8 cellular contexts compared by ENCODE assay signal in the genomic region with DNA sequence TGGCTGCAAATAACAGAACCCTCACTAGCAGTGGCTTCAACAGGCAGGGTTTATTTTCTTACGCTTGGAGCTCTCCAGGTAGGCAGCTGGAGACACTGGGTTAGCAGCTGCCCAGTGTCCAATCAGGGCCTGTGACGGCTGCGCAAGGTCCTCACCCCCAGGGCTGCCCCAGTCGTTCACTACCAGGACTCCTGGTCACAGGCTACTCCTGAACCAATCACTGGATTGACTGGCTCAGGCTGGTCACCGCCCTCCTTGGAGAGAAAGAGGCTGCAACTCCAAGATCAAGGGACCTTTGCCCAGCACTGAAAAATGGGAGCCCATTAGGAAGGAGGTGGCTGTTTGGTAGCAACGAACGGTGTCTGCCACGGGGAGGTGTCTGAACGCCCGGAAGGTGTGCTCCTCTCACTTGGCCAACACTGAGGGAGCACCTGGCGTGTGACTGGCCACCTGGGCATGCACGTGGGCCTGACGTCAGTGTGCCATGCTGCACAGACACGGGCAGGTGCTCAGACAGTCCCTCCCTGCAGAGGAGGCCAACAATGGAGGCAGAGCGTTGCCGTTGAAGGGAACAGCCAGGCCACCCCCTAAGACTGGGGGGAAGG. TPM values are rescaled to one million over a fixed set of nuclear protein-coding genes. Genes with fewer than 3 reads are reported as not detected.
DNase-seq lines count a peak whose midpoint lies in the region; ATAC-seq and TF ChIP-seq lines count a peak whose summit lies in the region.

No MANE protein-coding gene starts in this region.

- H3K79me2 ChIP-seq in OCI-LY1 (ENCODE audit: insufficient read depth, low read length) = no peaks in the 10 kb centered on the region

- 42 to 46% methylated on average over 16 of the region's 16 CpGs for WGBS in esophagus, 2 donors
- 63 to 67% methylated on average over 15 to 16 of the region's 16 CpGs for WGBS in upper lobe of left lung, 2 donors

- no peaks in the 10 kb centered on the region for H3K9me2 ChIP-seq in OCI-LY1 (ENCODE audit: low read depth, low read length)

- peak overlapping the region; percentile 81 for H3K4me2 ChIP-seq in OCI-LY1 (ENCODE audit: low read length)

- no peak overlapping the region for H2AFZ ChIP-seq in OCI-LY1 (ENCODE audit: low read length)

- intact Hi-C loops in cardiac septum (cut with DNase I) = no loop called here
- intact Hi-C loops in left cardiac atrium (cut with DNase I) = loop anchor here in 1 of 2 donors (5.0 kb wide), 1 partner anchor 41 kb away; the partner anchor contains the start of gene CHKB

- no peak for ATAC-seq in left cardiac atrium
- ATAC-seq in upper lobe of left lung (ENCODE audit: low FRiP score in 2 of 2) = no peak
- ATAC-seq in GM18873 (IDR thresholded peaks at IDR 0.05; ENCODE audit: low FRiP score, unreplicated experiment) = no peak
- no peak for ATAC-seq in HG03135 (IDR thresholded peaks at IDR 0.05; ENCODE audit: unreplicated experiment)

- TF ChIP-seq CTCF in OCI-LY1 (IDR thresholded peaks at IDR 0.05; ENCODE audit: low read length) (no peak), upper lobe of left lung (IDR thresholded peaks at IDR 0.05) (no peak)

- H3K4me3 ChIP-seq in OCI-LY1 (ENCODE audit: low read depth, low read length, poor library complexity, severe bottlenecking) = peak overlapping the region; percentile 58
- no peak overlapping the region for H3K4me3 ChIP-seq in esophagus (ENCODE audit: low read depth in 1 of 2, low read length in 2 of 2)
- no peak overlapping the region for H3K4me3 ChIP-seq in upper lobe of left lung

- H3K9me3 ChIP-seq in OCI-LY1 (ENCODE audit: low read length) (no peaks in the 10 kb centered on the region), esophagus (ENCODE audit: control insufficient read depth in 2 of 2, insufficient read depth in 1 of 2, low read depth in 1 of 2, low read length in 1 of 2) (no peaks in the 10 kb centered on the region), upper lobe of left lung (no peaks in the 10 kb centered on the region)

- no peaks in the 10 kb centered on the region for H3K27me3 ChIP-seq in OCI-LY1 (ENCODE audit: insufficient read depth, low read length)
- no peaks in the 10 kb centered on the region for H3K27me3 ChIP-seq in esophagus (ENCODE audit: control insufficient read depth in 1 of 2, insufficient read depth in 2 of 2, low read length in 2 of 2)
- no peaks in the 10 kb centered on the region for H3K27me3 ChIP-seq in upper lobe of left lung

- peaks cover 52% of the 10 kb centered on the region for H3K4me1 ChIP-seq in OCI-LY1 (ENCODE audit: insufficient read depth, low read length, severe bottlenecking)
- peaks cover 0 to 23% of the 10 kb centered on the region in 2 donors for H3K4me1 ChIP-seq in esophagus (ENCODE audit: control insufficient read depth in 2 of 2, insufficient read depth in 2 of 2, low read length in 1 of 2)
- peaks cover 35 to 48% (median 41%) of the 10 kb centered on the region in 4 donors for H3K4me1 ChIP-seq in upper lobe of left lung

- H3K27ac ChIP-seq in OCI-LY1 (ENCODE audit: low read depth, low read length, poor library complexity, severe bottlenecking) = peak overlapping the region; percentile 92
- H3K27ac ChIP-seq in esophagus (ENCODE audit: low read depth in 2 of 2, low read length in 1 of 2) = peak overlapping the region; percentile 91 to 96
- H3K27ac ChIP-seq in upper lobe of left lung = peak overlapping the region in 3 of 4 donors; percentile 53 to 79 (median 60)

- no peak for TF ChIP-seq POLR2A in upper lobe of left lung (IDR thresholded peaks at IDR 0.05)

- DNase-seq in cardiac septum (ENCODE audit: low spot score) (peak; percentile 41), left cardiac atrium (no peak), upper lobe of left lung (peak; percentile 49 to 54)
- DNase-seq in central memory CD4-positive, alpha-beta T cell = no peak

- TF ChIP-seq EP300 in upper lobe of left lung (IDR thresholded peaks at IDR 0.05) = no peak

- peaks cover 9% of the 10 kb centered on the region; the same call in 1 of the 2 replicates for H3F3A ChIP-seq in OCI-LY1 (ENCODE audit: insufficient read depth, low read length)

- no peaks in the 10 kb centered on the region for H3K36me3 ChIP-seq in OCI-LY1 (ENCODE audit: insufficient read depth, low read length)
- H3K36me3 ChIP-seq in esophagus (ENCODE audit: control insufficient read depth in 2 of 2, insufficient read depth in 2 of 2, low read length in 1 of 2) = peaks cover 0 to 14% of the 10 kb centered on the region in 2 donors
- H3K36me3 ChIP-seq in upper lobe of left lung = peaks cover 0 to 23% (median 6%) of the 10 kb centered on the region in 4 donors

- peak overlapping the region; percentile 66; the same call in 1 of the 2 replicates for H3K9ac ChIP-seq in OCI-LY1 (ENCODE audit: low read length)

- H4K20me1 ChIP-seq in OCI-LY1 (ENCODE audit: insufficient read depth, low read length) = no peaks in the 10 kb centered on the region

RNA-seq across cellular contexts. Expression of gene ARSA, which starts 5.1 kb away (rescaled TPM):
- 33.7 TPM for total RNA-seq in cardiac septum
- total RNA-seq in left cardiac atrium = 10 to 100 TPM; 27.0 to 32.5 TPM
- polyA plus RNA-seq in esophagus = 10 to 100 TPM; 25.8 to 52.1 TPM
- 10 to 100 TPM; 29.8 to 99.0 (median 59.2) TPM for total RNA-seq in upper lobe of left lung

RNA-seq across cellular contexts. Expression of gene MAPK8IP2, which starts 22.2 kb away (rescaled TPM):
- total RNA-seq in cardiac septum (0.48 TPM), left cardiac atrium (1 to 10 TPM in 1 of 2 donors, under 1 TPM in 1; 0.42 to 1.1 TPM), upper lobe of left lung (1 to 10 TPM; 1.0 to 5.5 (median 3.4) TPM)
- polyA plus RNA-seq in esophagus = under 1 TPM; 0.55 to 0.61 TPM

RNA-seq across cellular contexts. Expression of gene CHKB, which starts 40.2 kb away (rescaled TPM):
- total RNA-seq in cardiac septum (49.4 TPM), left cardiac atrium (10 to 100 TPM; 31.6 to 35.3 TPM), upper lobe of left lung (100 to 1,000 TPM in 2 of 6 donors, 10 to 100 TPM in 4; 42.7 to 294 (median 87.8) TPM)
- 100 to 1,000 TPM in 1 of 2 donors, 10 to 100 TPM in 1; 50.1 to 110 TPM for polyA plus RNA-seq in esophagus

RNA-seq across cellular contexts. Expression of gene CPT1B, which starts 44.6 kb away (rescaled TPM):
- 253 TPM for total RNA-seq in cardiac septum
- total RNA-seq in left cardiac atrium = 100 to 1,000 TPM; 201 to 269 TPM
- polyA plus RNA-seq in esophagus = 10 to 100 TPM in 1 of 2 donors, 1 to 10 TPM in 1; 9.4 to 55.5 TPM
- 10 to 100 TPM in 5 of 6 donors, 1 to 10 TPM in 1; 7.3 to 54.5 (median 19.4) TPM for total RNA-seq in upper lobe of left lung

RNA-seq across cellular contexts. Expression of gene SHANK3, which starts 49.8 kb away (rescaled TPM):
- total RNA-seq in cardiac septum (25.9 TPM), left cardiac atrium (10 to 100 TPM; 19.5 to 34.1 TPM), upper lobe of left lung (100 to 1,000 TPM in 1 of 6 donors, 10 to 100 TPM in 5; 16.6 to 105 (median 51.1) TPM)
- 1 to 10 TPM; 4.1 to 9.0 TPM for polyA plus RNA-seq in esophagus

Comparison
In these comparisons a context has a peak if more than half of its experiments do, and no peak if none do; other contexts are left out.
1. DNase-seq: peak in cardiac septum (single experiment) and upper lobe of left lung (2 of 2); none in left cardiac atrium (single experiment) and central memory CD4-positive, alpha-beta T cell (single experiment).
2. Peak in every context shown above with its lines, with median percentiles within 50 percentile points of each other: H3K27ac ChIP-seq.